Comparison of ENCODE assay signal across 1 cellular context in the genomic region with DNA sequence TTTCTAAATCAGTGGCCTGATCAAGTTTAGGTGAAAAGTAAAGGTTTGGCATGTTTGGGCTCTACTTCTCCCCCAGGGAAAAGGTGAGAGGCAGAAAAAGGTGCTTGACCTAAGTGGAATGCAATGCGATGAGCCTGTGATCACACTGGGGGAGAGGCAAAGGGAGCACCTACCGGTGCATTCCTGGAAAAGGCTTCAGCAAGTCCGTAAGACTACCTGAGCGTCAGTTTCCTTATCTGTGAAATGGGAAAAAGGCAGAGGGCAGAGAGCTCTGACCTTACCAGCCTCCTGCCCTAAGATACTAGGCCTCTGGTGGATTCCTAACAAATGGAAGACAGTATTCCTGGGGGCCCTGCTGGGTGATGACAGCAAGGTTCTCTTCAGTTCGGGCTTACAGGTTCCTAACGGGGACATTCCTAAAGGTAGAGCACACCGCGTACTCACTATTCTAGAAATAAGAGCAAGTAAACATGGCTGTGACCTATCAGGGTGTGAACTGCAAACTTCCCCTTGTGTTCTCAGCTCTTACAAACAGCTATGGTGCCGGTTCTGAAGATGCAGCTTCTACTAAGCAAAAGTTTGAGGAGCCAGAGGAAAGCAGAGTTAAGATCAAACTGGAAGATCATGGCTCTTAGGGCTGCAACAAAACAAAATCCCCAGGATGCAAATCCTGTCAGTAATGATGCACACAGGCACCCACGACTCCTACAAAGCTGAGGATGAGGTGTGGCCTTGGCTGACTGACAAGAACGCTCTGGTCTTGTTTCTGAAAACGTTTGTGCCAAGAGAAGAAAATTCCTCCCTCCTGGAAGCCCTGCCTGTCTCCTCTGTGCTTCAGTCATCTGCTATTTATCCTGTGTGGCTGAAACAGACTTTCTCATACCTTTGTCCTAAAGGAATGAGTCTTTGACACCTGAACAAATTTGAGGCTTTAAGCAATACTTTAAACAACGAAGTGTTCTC.
TF ChIP-seq lines count a peak whose summit lies in the region.

No MANE protein-coding gene starts in this region.

TF ChIP-seq in endothelial cell of umbilical vein, 7 proteins besides CTCF, POLR2A, EP300 and RAD21 (continued from another document):
- TF ChIP-seq GATA2 (IDR thresholded peaks at IDR 0.05; ENCODE audit: insufficient read depth, insufficient read length, low read depth, low read length) (no peak), MYC (IDR thresholded peaks at IDR 0.05; ENCODE audit: low read depth, low read length) (no peak), JUN (IDR thresholded peaks at IDR 0.05; ENCODE audit: borderline replicate concordance, insufficient read depth, insufficient read length, low read depth) (no peak)
- TF ChIP-seq, protein P1, sequence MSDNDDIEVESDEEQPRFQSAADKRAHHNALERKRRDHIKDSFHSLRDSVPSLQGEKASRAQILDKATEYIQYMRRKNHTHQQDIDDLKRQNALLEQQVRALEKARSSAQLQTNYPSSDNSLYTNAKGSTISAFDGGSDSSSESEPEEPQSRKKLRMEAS (IDR thresholded peaks at IDR 0.05; ENCODE audit: insufficient read depth, insufficient read length) = no peak
